ENCODE assay signal across 21 cellular contexts in the genomic region with DNA sequence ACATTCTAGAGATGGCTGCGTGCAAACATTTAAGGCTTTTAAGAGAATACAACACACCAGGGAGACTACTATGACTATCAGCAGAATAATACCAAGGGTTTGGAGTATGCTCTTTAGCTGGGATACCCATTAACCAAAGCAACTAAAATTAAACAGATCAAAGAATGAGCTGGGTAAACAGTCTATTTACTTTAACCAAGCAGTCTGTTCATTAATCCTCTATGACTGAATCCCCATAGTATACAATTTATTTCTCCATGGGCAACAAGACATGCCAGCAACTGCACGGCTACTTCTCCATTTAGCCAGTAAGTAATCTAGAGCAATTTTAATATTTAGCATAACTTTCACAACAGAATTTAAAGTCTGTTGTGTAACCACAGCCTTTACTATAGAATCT.
DNase-seq lines count a peak whose midpoint lies in the region; ATAC-seq and TF ChIP-seq lines count a peak whose summit lies in the region.
"Had no signal": no experiment of that assay in that cellular context is flagged by ENCODE, and none has a peak within 500 bp of the region (broad histone marks: within the 10 kb centered on the region; RNA-seq: fewer than 3 reads in every experiment).

No MANE protein-coding gene starts in this region.

- no peak overlapping the region for H3K27ac ChIP-seq in left lung
- H3K27ac ChIP-seq in Peyer's patch = no peak overlapping the region
- H3K27ac ChIP-seq: C4-2B had no signal

- no peaks in the 10 kb centered on the region for H3K36me3 ChIP-seq in left lung
- no peaks in the 10 kb centered on the region for H3K36me3 ChIP-seq in Peyer's patch

- no peak for TF ChIP-seq POLR2A in Peyer's patch (IDR thresholded peaks at IDR 0.05)

- no peaks in the 10 kb centered on the region for H3K4me1 ChIP-seq in left lung
- no peaks in the 10 kb centered on the region for H3K4me1 ChIP-seq in Peyer's patch

- ATAC-seq in left lung = peak; percentile 69
- ATAC-seq in stimulated activated naive CD8-positive, alpha-beta T cell treated with anti-CD3 and anti-CD28 coated beads, Interleukin-15, Interleukin-2, amounts not matched to agents 100 U/mL and 50 U/mL, for 24 hours = no peak
- ATAC-seq: SK-N-SH treated with all-trans-retinoic acid at 6 μM for 48 hours, T-cell had no signal

- intact Hi-C loops in left lung (cut with DNase I) = no loop called here

- TF ChIP-seq CTCF in left lung (IDR thresholded peaks at IDR 0.05) (no peak), Peyer's patch (IDR thresholded peaks at IDR 0.05) (no peak)

- DNase-seq in DMS53 treated with DMSO at 0.1 percent for 48 hours (lab: John Stamatoyannopoulos, UW; ENCODE audit: unreplicated experiment) (peak; percentile 75), NCI-H2081 (lab: John Stamatoyannopoulos, UW) (peak; percentile 8 to 16), NCI-H748 treated with DMSO at 0.1 percent for 48 hours (lab: John Stamatoyannopoulos, UW) (peak; percentile 57), left lung (no peak), Peyer's patch (no peak), UCSD-AML1 (lab: John Stamatoyannopoulos, UW; ENCODE audit: unreplicated experiment) (no peak)
- no peak for DNase-seq in stimulated activated naive CD8-positive, alpha-beta T cell treated with anti-CD3 and anti-CD28 coated beads, Interleukin-15, Interleukin-2, amounts not matched to agents 100 U/mL and 50 U/mL, for 24 hours
- no peak for DNase-seq in activated effector memory CD4-positive, alpha-beta T cell treated with Interleukin-2 at 50 U/mL for 16 hours
- DNase-seq: AML-193, GF-D8, GOT3, KBM-7, MV-4-11, NCI-H146, NCI-H226, NCI-H526, RPMI8226, SHP77 treated with DMSO at 0.1 percent for 48 hours, T-cell had no signal

- H3K9me3 ChIP-seq in left lung (peaks cover 0 to 10% of the 10 kb centered on the region in 2 donors), Peyer's patch (no peaks in the 10 kb centered on the region)

- H3K27me3 ChIP-seq in left lung = no peaks in the 10 kb centered on the region
- no peaks in the 10 kb centered on the region for H3K27me3 ChIP-seq in Peyer's patch

- H3K4me3 ChIP-seq in left lung (no peak overlapping the region), Peyer's patch (no peak overlapping the region)

Comparison
In these comparisons a context has a peak if more than half of its experiments do, and no peak if none do; other contexts are left out.
1. DNase-seq: peak in DMS53 treated with DMSO at 0.1 percent for 48 hours (single experiment), NCI-H2081 (2 of 2) and NCI-H748 treated with DMSO at 0.1 percent for 48 hours (single experiment); none in left lung (0 of 2), stimulated activated naive CD8-positive, alpha-beta T cell treated with anti-CD3 and anti-CD28 coated beads, Interleukin-15, Interleukin-2, amounts not matched to agents 100 U/mL and 50 U/mL, for 24 hours (single experiment), Peyer's patch (0 of 3), UCSD-AML1 (single experiment) and activated effector memory CD4-positive, alpha-beta T cell treated with Interleukin-2 at 50 U/mL for 16 hours (single experiment).